ENCODE assay signal across 1 cellular context in the genomic region with DNA sequence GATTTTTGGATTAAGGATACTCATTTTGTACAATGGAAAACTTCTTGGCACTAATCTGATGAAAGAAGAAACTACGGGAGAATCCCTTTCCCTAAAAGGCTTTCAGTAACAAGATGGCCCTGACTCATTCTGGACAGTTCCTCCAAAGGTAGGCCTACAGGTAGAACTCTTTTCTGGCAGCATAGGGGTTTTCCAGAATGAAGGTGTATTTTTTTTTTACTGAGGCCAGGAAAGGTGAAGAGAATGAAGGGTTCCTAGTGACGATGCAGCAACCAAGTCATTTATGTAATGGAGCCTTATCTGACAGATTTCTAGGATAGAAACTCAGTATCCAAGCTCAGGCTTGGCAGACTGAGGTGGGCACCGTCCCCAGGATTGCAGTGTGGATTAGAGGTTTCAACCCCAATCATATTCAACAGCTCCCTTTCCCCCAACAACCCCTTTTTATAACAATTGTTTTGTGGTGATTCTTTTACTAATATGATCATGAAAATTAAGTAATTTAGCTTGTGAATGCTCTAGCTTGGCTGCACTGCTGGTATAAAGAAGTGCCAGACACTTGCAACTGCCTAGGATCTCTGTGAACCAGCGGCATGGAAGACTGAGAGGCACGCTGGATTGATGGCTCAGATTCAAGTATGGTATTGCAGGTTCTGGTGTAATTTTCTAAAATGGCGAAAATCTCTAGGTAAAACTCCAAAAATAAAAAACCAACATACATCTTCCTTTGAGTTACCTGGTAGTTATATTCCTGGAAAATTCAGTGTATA.
TF ChIP-seq lines count a peak whose summit lies in the region.

No MANE protein-coding gene starts in this region.

TF ChIP-seq in H1, 55 proteins besides CTCF, POLR2A, EP300 and RAD21:
- TF ChIP-seq ATF3 (IDR thresholded peaks at IDR 0.05; ENCODE audit: insufficient read depth, low read depth, low read length), result no peak
